9 cellular contexts compared by ENCODE assay signal in genomic region chr19:752652-753517, GRCh38. TPM values are rescaled to one million over a fixed set of nuclear protein-coding genes. Genes with fewer than 3 reads are reported as not detected.
DNase-seq lines count a peak whose midpoint lies in the region; ATAC-seq and TF ChIP-seq lines count a peak whose summit lies in the region.
"Had no signal": no experiment of that assay in that cellular context is flagged by ENCODE, and none has a peak within 500 bp of the region (broad histone marks: within the 10 kb centered on the region; RNA-seq: fewer than 3 reads in every experiment).

No MANE protein-coding gene starts in this region.

- no peak overlapping the region for H3K9ac ChIP-seq in skeletal muscle tissue (ENCODE audit: low read depth in 1 of 3, low read length in 3 of 3)

- WGBS in heart right ventricle, 2 donors, result 47 to 54% methylated on average over 39 of the region's 39 CpGs

- no peaks in the 10 kb centered on the region for H3K9me3 ChIP-seq in SJCRH30 (replicated peaks)
- peaks cover 0 to 5% (median under 1%) of the 10 kb centered on the region in 11 donors for H3K9me3 ChIP-seq in heart right ventricle
- peaks cover 0 to 4% (median 0%) of the 10 kb centered on the region in 3 donors for H3K9me3 ChIP-seq in skeletal muscle tissue (ENCODE audit: control insufficient read depth in 3 of 3, low read length in 3 of 3)

- intact Hi-C loops in heart right ventricle (cut with DNase I), result loop anchor here in 1 of 10 donors (10.0 kb wide), 1 partner anchor 82 kb away; no protein-coding TSS in a partner anchor

- TF ChIP-seq CTCF in heart right ventricle (IDR thresholded peaks at IDR 0.05), result no peak

- H3K27me3 ChIP-seq in H7 (ENCODE audit: control insufficient read depth, insufficient read depth, low read length), result no peaks in the 10 kb centered on the region
- no peaks in the 10 kb centered on the region for H3K27me3 ChIP-seq in SJCRH30
- peaks cover 0 to 17% (median 9%) of the 10 kb centered on the region in 7 donors for H3K27me3 ChIP-seq in heart right ventricle
- H3K27me3 ChIP-seq in skeletal muscle tissue (ENCODE audit: control insufficient read depth in 3 of 3, insufficient read depth in 3 of 3, low read length in 3 of 3), result peaks cover 4 to 22% (median 19%) of the 10 kb centered on the region in 3 donors

- H3K4me1 ChIP-seq in SJCRH30, result peaks cover 18% of the 10 kb centered on the region
- peaks cover 0 to 15% (median 0%) of the 10 kb centered on the region in 9 donors for H3K4me1 ChIP-seq in heart right ventricle
- no peaks in the 10 kb centered on the region for H3K4me1 ChIP-seq in skeletal muscle tissue (ENCODE audit: control insufficient read depth in 3 of 3, insufficient read depth in 3 of 3, low read length in 3 of 3)

- H3K4me3 ChIP-seq in H7 (ENCODE audit: insufficient read depth, low read depth, low read length), result no peak overlapping the region
- peak overlapping the region; percentile 9; the same call in 1 of the 2 replicates for H3K4me3 ChIP-seq in SJCRH30
- H3K4me3 ChIP-seq in heart right ventricle, result no peak overlapping the region
- peak overlapping the region in 2 of 3 donors; percentile 22 to 38 for H3K4me3 ChIP-seq in skeletal muscle tissue (ENCODE audit: low read length in 3 of 3)

- H3K27ac ChIP-seq in SJCRH30 (peak overlapping the region; percentile 76), heart right ventricle (peak overlapping the region in 3 of 10 donors; percentile 34 to 65 (median 35)), skeletal muscle tissue (ENCODE audit: low read depth, low read length) (no peak overlapping the region)

- peak in 7 of 8 donors; percentile 20 to 54 (median 49) for ATAC-seq in heart right ventricle
- ATAC-seq: activated T-cell treated with anti-CD3 and anti-CD28 coated beads, Interleukin-2, amount 50 U/mL, for 4 hours had no signal

- DNase-seq in H7 (peak; percentile 66), SJCRH30 (peak; percentile 88 to 89), heart right ventricle (no peak)
- no peak for DNase-seq in stimulated activated CD8-positive, alpha-beta memory T cell treated with anti-CD3 and anti-CD28 coated beads, Interleukin-4, amount 100 ng/mL, for 48 hours
- no peak for DNase-seq in activated CD4-positive, CD25-positive, alpha-beta regulatory T cell (lab: John Stamatoyannopoulos, UW)
- no peak for DNase-seq in activated naive CD4-positive, alpha-beta T cell treated with anti-CD3 and anti-CD28 coated beads, Interleukin-2, amount 50 U/mL, for 16 hours
- no peak for DNase-seq in activated CD4-positive, alpha-beta T cell treated with anti-CD3 and anti-CD28 coated beads for 48 hours
- DNase-seq: activated T-cell treated with anti-CD3 and anti-CD28 coated beads, Interleukin-2, amount 50 U/mL, for 4 hours had no signal

- H3K36me3 ChIP-seq in H7 (replicated peaks; ENCODE audit: control insufficient read depth, insufficient read depth, low read length), result no peaks in the 10 kb centered on the region
- H3K36me3 ChIP-seq in SJCRH30, result no peaks in the 10 kb centered on the region
- peaks cover 0 to 1% (median 0%) of the 10 kb centered on the region in 9 donors for H3K36me3 ChIP-seq in heart right ventricle
- H3K36me3 ChIP-seq in skeletal muscle tissue (ENCODE audit: control insufficient read depth in 3 of 3, insufficient read depth in 3 of 3, low read length in 3 of 3), result no peaks in the 10 kb centered on the region

RNA-seq across cellular contexts. Expression of gene MISP, which starts 2.0 kb away (rescaled TPM):
- total RNA-seq in H7 (2014; rRNA removed; shearing (Covaris generic)), result 0.11 and 0.31 TPM in 2 replicates
- total RNA-seq in SJCRH30 (2014; rRNA removed; shearing (Covaris generic)), result 0.18 and 0.41 TPM in 2 replicates
- total RNA-seq in heart right ventricle (not detected), skeletal muscle tissue (not detected)
- under 1 TPM in 1 of 2 donors, not detected in 1; 0.01 TPM for polyA plus RNA-seq in heart right ventricle

RNA-seq across cellular contexts. Expression of gene PALM, which starts 44.1 kb away (rescaled TPM):
- total RNA-seq in H7 (2014; rRNA removed; shearing (Covaris generic)), result 28.7 and 34.6 TPM in 2 replicates
- 4.4 and 4.6 TPM in 2 replicates for total RNA-seq in SJCRH30 (2014; rRNA removed; shearing (Covaris generic))
- 10 to 100 TPM; 12.5 to 33.0 (median 17.7) TPM for total RNA-seq in heart right ventricle
- polyA plus RNA-seq in heart right ventricle, result 10 to 100 TPM; 18.9 to 36.7 TPM
- total RNA-seq in skeletal muscle tissue, result 13.0 TPM

RNA-seq across cellular contexts. Expression of gene PTBP1, which starts 44.4 kb away (rescaled TPM):
- total RNA-seq in H7 (2014; rRNA removed; shearing (Covaris generic)), result 460 and 481 TPM in 2 replicates
- 232 TPM in 2 replicates for total RNA-seq in SJCRH30 (2014; rRNA removed; shearing (Covaris generic))
- 100 to 1,000 TPM in 1 of 10 donors, 10 to 100 TPM in 9; 46.2 to 106 (median 56.8) TPM for total RNA-seq in heart right ventricle
- 10 to 100 TPM; 48.2 to 74.3 TPM for polyA plus RNA-seq in heart right ventricle
- 50.1 TPM for total RNA-seq in skeletal muscle tissue

RNA-seq across cellular contexts. Expression of gene PRSS57, which starts 57.6 kb away (rescaled TPM):
- not detected in 2 replicates for total RNA-seq in H7 (2014; rRNA removed; shearing (Covaris generic))
- not detected in 2 replicates for total RNA-seq in SJCRH30 (2014; rRNA removed; shearing (Covaris generic))
- not detected for total RNA-seq in heart right ventricle
- under 1 TPM in 1 of 2 donors, not detected in 1; 0.06 TPM for polyA plus RNA-seq in heart right ventricle
- total RNA-seq in skeletal muscle tissue, result not detected

Comparison
In these comparisons a context has a peak if more than half of its experiments do, and no peak if none do; other contexts are left out.
1. DNase-seq: peak in H7 (single experiment) and SJCRH30 (2 of 2); none in heart right ventricle (0 of 2), stimulated activated CD8-positive, alpha-beta memory T cell treated with anti-CD3 and anti-CD28 coated beads, Interleukin-4, amount 100 ng/mL, for 48 hours (single experiment), activated CD4-positive, CD25-positive, alpha-beta regulatory T cell (0 of 4), activated naive CD4-positive, alpha-beta T cell treated with anti-CD3 and anti-CD28 coated beads, Interleukin-2, amount 50 U/mL, for 16 hours (single experiment) and activated CD4-positive, alpha-beta T cell treated with anti-CD3 and anti-CD28 coated beads for 48 hours (single experiment).
2. H3K4me3 ChIP-seq: peak in SJCRH30 (single experiment) and skeletal muscle tissue (2 of 3); none in H7 (single experiment) and heart right ventricle (0 of 10).